ENCODE assay signal across 8 cellular contexts in genomic region chr1:226063362-226064167, GRCh38. TPM values are rescaled to one million over a fixed set of nuclear protein-coding genes. Genes with fewer than 3 reads are reported as not detected.
DNase-seq lines count a peak whose midpoint lies in the region; ATAC-seq and TF ChIP-seq lines count a peak whose summit lies in the region.

No MANE protein-coding gene starts in this region.

- peak overlapping the region; percentile 9; the same call in 1 of the 2 replicates for H2AFZ ChIP-seq in KMS-11 (ENCODE audit: low read depth)

- peak overlapping the region; percentile 89 for H3K9ac ChIP-seq in KMS-11

- H4K20me1 ChIP-seq in KMS-11 (ENCODE audit: insufficient read depth): peaks cover 45% of the 10 kb centered on the region

- H3K9me3 Mint-ChIP-seq in central memory CD8-positive, alpha-beta T cell: no peaks in the 10 kb centered on the region

- peaks cover 48% of the 10 kb centered on the region for H3K4me1 Mint-ChIP-seq in central memory CD8-positive, alpha-beta T cell

- TF ChIP-seq CTCF in KMS-11 (conservative IDR thresholded peaks at IDR 0.05; ENCODE audit: low read depth, low read length): no peak
- no peak for TF ChIP-seq CTCF in WERI-Rb-1 (IDR thresholded peaks at IDR 0.05; ENCODE audit: low read depth, low read length)

- peaks cover 57% of the 10 kb centered on the region for H3K36me3 Mint-ChIP-seq in central memory CD8-positive, alpha-beta T cell (ENCODE audit: insufficient read depth)

- H3K27ac ChIP-seq in KMS-11: peak overlapping the region; percentile 92
- peak overlapping the region; percentile 98 for H3K27ac ChIP-seq in WERI-Rb-1

- DNase-seq in DMS53 (lab: John Stamatoyannopoulos, UW): peak; percentile 71
- no peak for DNase-seq in WERI-Rb-1
- DNase-seq in central memory CD8-positive, alpha-beta T cell (ENCODE audit: low spot score in 2 of 2): peak; percentile 31 to 34
- peak; percentile 45 to 65 for DNase-seq in left colon
- DNase-seq in stimulated activated CD4-positive, alpha-beta T cell treated with anti-CD3 and anti-CD28 coated beads, Interleukin-4, amount 100 ng/mL, for 24 hours: peak; percentile 56

- H3K4me1 ChIP-seq in KMS-11 (ENCODE audit: low read depth, poor library complexity, severe bottlenecking): peaks cover 43% of the 10 kb centered on the region

- H3K79me2 ChIP-seq in KMS-11 (ENCODE audit: insufficient read depth, low read depth): peaks cover 59% of the 10 kb centered on the region

- H3K4me3 ChIP-seq in KMS-11 (IDR thresholded peaks at IDR 0.05; ENCODE audit: insufficient read depth, low read depth, low read length) (peak overlapping the region; percentile 92), WERI-Rb-1 (ENCODE audit: low read depth, low read length) (peak overlapping the region; percentile 79)

- ATAC-seq in GM21381 (IDR thresholded peaks at IDR 0.05; ENCODE audit: unreplicated experiment) (peak; percentile 3), left colon (peak; percentile 12), HG03097 (IDR thresholded peaks at IDR 0.05; ENCODE audit: low FRiP score, unreplicated experiment) (no peak)
- ATAC-seq in central memory CD8-positive, alpha-beta T cell (replicated peaks; ENCODE audit: extremely low read depth, poor library complexity, severe bottlenecking): no peak

- no peaks in the 10 kb centered on the region for H3K9me3 ChIP-seq in WERI-Rb-1 (ENCODE audit: severe bottlenecking)

- H3K27ac Mint-ChIP-seq in central memory CD8-positive, alpha-beta T cell (ENCODE audit: low read depth): peak overlapping the region; percentile 99

- H3K27me3 Mint-ChIP-seq in central memory CD8-positive, alpha-beta T cell: no peaks in the 10 kb centered on the region

- intact Hi-C loops in left colon (cut with DNase I, micrococcal nuclease): loop anchor here in 1 of 2 donors (10.0 kb wide), 1 partner anchor 61 kb away; no protein-coding TSS in a partner anchor

- H3K4me3 Mint-ChIP-seq in central memory CD8-positive, alpha-beta T cell: peak overlapping the region; percentile 100

- no peaks in the 10 kb centered on the region for H3K27me3 ChIP-seq in KMS-11 (ENCODE audit: insufficient read depth, low read depth)
- H3K27me3 ChIP-seq in WERI-Rb-1 (ENCODE audit: insufficient read depth, low read depth, severe bottlenecking): no peaks in the 10 kb centered on the region

- H3K36me3 ChIP-seq in KMS-11 (ENCODE audit: insufficient read depth): peaks cover 13% of the 10 kb centered on the region; the same call in 1 of the 2 replicates
- peaks cover 28% of the 10 kb centered on the region for H3K36me3 ChIP-seq in WERI-Rb-1

- H3K4me2 ChIP-seq in KMS-11: peak overlapping the region; percentile 80

RNA-seq across cellular contexts. Expression of gene H3-3A, which starts 1.0 kb away (rescaled TPM):
- total RNA-seq in left colon: 100 to 1,000 TPM; 743 to 759 TPM

Comparison
In these comparisons a context has a peak if more than half of its experiments do, and no peak if none do; other contexts are left out.
1. ATAC-seq: peak in GM21381 (single experiment) and left colon (single experiment); none in central memory CD8-positive, alpha-beta T cell (single experiment) and HG03097 (single experiment).